8 cellular contexts compared by ENCODE assay signal in the genomic region with DNA sequence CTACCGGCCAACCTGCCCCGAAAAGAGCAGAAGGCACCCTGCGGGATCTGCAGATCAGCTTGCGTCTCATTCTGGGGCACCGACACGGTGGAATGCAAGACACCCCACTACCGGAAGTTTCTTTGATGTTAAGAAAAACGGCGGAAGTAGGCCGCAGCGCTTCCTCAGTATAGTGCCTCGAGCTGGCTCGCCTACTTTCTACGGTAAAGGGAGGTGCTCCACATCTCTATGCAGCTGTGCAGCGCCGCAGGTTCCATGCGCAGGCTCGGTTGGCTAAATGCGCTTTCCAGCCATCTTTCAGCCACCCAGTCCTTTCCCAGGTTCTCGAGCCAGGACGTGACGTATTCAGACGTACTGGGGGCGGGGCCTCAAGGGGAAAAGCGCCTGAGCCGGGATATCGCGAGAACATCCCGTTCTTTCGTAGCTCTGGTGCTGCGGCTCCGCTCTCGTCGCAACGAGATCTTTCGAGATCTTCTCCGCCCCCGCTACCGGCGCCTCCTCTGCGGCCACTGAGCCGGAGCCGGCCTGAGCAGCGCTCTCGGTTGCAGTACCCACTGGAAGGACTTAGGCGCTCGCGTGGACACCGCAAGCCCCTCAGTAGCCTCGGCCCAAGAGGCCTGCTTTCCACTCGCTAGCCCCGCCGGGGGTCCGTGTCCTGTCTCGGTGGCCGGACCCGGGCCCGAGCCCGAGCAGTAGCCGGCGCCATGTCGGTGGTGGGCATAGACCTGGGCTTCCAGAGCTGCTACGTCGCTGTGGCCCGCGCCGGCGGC. TPM values are rescaled to one million over a fixed set of nuclear protein-coding genes. Genes with fewer than 3 reads are reported as not detected.
DNase-seq lines count a peak whose midpoint lies in the region; ATAC-seq and TF ChIP-seq lines count a peak whose summit lies in the region.

A gene (plus strand): TSS at position 467 of the 770 bp plus-strand sequence. CDS start 238 bp downstream, at position 705.

- peak within 1 kb of the TSS; percentile 100 for H3K27ac Mint-ChIP-seq in activated T-cell treated with anti-CD3 and anti-CD28 coated beads, Interleukin-2, amount 50 U/mL, for 24 hours

- peaks cover 29 to 36% of the 10 kb centered on the region in 2 donors for H3K4me1 ChIP-seq in mucosa of rectum (ENCODE audit: control insufficient read depth in 2 of 2, insufficient read depth in 2 of 2, low read length in 2 of 2)

- H3K36me3 ChIP-seq in mucosa of rectum (ENCODE audit: control insufficient read depth in 2 of 2, insufficient read depth in 2 of 2, low read length in 2 of 2) = no peaks in the 10 kb centered on the region

- H3K4me3 ChIP-seq in mucosa of rectum (ENCODE audit: low read length in 2 of 2) = peak within 1 kb of the TSS; percentile 92 to 97

- H3K27me3 Mint-ChIP-seq in activated T-cell treated with anti-CD3 and anti-CD28 coated beads, Interleukin-2, amount 50 U/mL, for 24 hours = no peaks in the 10 kb centered on the region

- H3K36me3 Mint-ChIP-seq in activated T-cell treated with anti-CD3 and anti-CD28 coated beads, Interleukin-2, amount 50 U/mL, for 24 hours (ENCODE audit: low read depth) = peaks cover 50% of the 10 kb centered on the region

- in situ Hi-C loops in KBM-7 (cut with MboI; ENCODE audit: low pct_unique_long_range_greater_than_20kb, low sequenced_read_pairs) = no loop called here

- H3K27me3 ChIP-seq in mucosa of rectum (ENCODE audit: control insufficient read depth in 2 of 2, insufficient read depth in 2 of 2, low read length in 2 of 2) = no peaks in the 10 kb centered on the region

- peak within 1 kb of the TSS; percentile 97 to 99 for H3K9ac ChIP-seq in mucosa of rectum (ENCODE audit: low read depth in 1 of 2, low read length in 2 of 2)

- peak; percentile 75 for ATAC-seq in GM21717 (IDR thresholded peaks at IDR 0.05; ENCODE audit: unreplicated experiment)

- H3K4me3 Mint-ChIP-seq in activated T-cell treated with anti-CD3 and anti-CD28 coated beads, Interleukin-2, amount 50 U/mL, for 24 hours = peak within 1 kb of the TSS; percentile 99

- H3K4me1 Mint-ChIP-seq in activated T-cell treated with anti-CD3 and anti-CD28 coated beads, Interleukin-2, amount 50 U/mL, for 24 hours (ENCODE audit: low read depth) = peaks cover 51% of the 10 kb centered on the region

- DNase-seq in DMS153 treated with DMSO at 0.1 percent for 48 hours (lab: John Stamatoyannopoulos, UW; ENCODE audit: unreplicated experiment) = peak; percentile 80
- peak; percentile 98 for DNase-seq in KBM-7
- DNase-seq in activated T-cell treated with anti-CD3 and anti-CD28 coated beads, Interleukin-2, amount 50 U/mL, for 24 hours = peak; percentile 96
- DNase-seq in erythroblast (lab: John Stamatoyannopoulos, UW) = peak; percentile 99 to 100
- DNase-seq in stimulated activated CD8-positive, alpha-beta memory T cell treated with anti-CD3 and anti-CD28 coated beads, Interleukin-4, amount 100 ng/mL, for 48 hours = peak; percentile 98

- H3K27ac ChIP-seq in mucosa of rectum (ENCODE audit: low read depth in 2 of 2, low read length in 2 of 2) = peak within 1 kb of the TSS; percentile 98 to 99

- no peaks in the 10 kb centered on the region for H3K9me3 Mint-ChIP-seq in activated T-cell treated with anti-CD3 and anti-CD28 coated beads, Interleukin-2, amount 50 U/mL, for 24 hours

- H3K9me3 ChIP-seq in mucosa of rectum (ENCODE audit: control insufficient read depth in 2 of 2, low read length in 2 of 2) = no peaks in the 10 kb centered on the region

- peak; percentile 99 for TF ChIP-seq POLR2A in erythroblast (IDR thresholded peaks at IDR 0.05; ENCODE audit: low read length)

TF ChIP-seq in PFSK-1, 5 proteins besides CTCF, POLR2A, EP300 and RAD21:
- TF ChIP-seq TAF1 (IDR thresholded peaks at IDR 0.05; ENCODE audit: borderline replicate concordance, insufficient read depth, low read length) = peak; percentile 74; the same call in 1 of the 2 replicates
- TF ChIP-seq POLR2AphosphoS5 (IDR thresholded peaks at IDR 0.05; ENCODE audit: low read depth, low read length) = peak; percentile 94
- TF ChIP-seq SIN3A (IDR thresholded peaks at IDR 0.05; ENCODE audit: borderline replicate concordance, insufficient read depth, low read length) = peak; percentile 88
- TF ChIP-seq, protein P1, sequence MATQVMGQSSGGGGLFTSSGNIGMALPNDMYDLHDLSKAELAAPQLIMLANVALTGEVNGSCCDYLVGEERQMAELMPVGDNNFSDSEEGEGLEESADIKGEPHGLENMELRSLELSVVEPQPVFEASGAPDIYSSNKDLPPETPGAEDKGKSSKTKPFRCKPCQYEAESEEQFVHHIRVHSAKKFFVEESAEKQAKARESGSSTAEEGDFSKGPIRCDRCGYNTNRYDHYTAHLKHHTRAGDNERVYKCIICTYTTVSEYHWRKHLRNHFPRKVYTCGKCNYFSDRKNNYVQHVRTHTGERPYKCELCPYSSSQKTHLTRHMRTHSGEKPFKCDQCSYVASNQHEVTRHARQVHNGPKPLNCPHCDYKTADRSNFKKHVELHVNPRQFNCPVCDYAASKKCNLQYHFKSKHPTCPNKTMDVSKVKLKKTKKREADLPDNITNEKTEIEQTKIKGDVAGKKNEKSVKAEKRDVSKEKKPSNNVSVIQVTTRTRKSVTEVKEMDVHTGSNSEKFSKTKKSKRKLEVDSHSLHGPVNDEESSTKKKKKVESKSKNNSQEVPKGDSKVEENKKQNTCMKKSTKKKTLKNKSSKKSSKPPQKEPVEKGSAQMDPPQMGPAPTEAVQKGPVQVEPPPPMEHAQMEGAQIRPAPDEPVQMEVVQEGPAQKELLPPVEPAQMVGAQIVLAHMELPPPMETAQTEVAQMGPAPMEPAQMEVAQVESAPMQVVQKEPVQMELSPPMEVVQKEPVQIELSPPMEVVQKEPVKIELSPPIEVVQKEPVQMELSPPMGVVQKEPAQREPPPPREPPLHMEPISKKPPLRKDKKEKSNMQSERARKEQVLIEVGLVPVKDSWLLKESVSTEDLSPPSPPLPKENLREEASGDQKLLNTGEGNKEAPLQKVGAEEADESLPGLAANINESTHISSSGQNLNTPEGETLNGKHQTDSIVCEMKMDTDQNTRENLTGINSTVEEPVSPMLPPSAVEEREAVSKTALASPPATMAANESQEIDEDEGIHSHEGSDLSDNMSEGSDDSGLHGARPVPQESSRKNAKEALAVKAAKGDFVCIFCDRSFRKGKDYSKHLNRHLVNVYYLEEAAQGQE (IDR thresholded peaks at IDR 0.05; ENCODE audit: insufficient read depth in 1 of 2, low read depth in 2 of 2, low read length in 2 of 2) = no peak
- TF ChIP-seq FOXP2 (optimal IDR thresholded peaks at IDR 0.05; ENCODE audit: borderline replicate concordance, extremely low read depth, extremely low read length, insufficient read depth) = peak; percentile 8
TF ChIP-seq in PFSK-1: peak in this region for 4.

RNA-seq across cellular contexts. Expression of the gene that starts here (rescaled TPM):
- polyA plus RNA-seq in PFSK-1 (2012; ENCODE audit: insufficient read length, low read depth) = 116 TPM

Comparison
In these comparisons a context has a peak if more than half of its experiments do, and no peak if none do; other contexts are left out.
1. Peak in every context shown above with its lines: DNase-seq, ATAC-seq, H3K4me3 ChIP-seq and H3K27ac ChIP-seq.